In the genomic region with DNA sequence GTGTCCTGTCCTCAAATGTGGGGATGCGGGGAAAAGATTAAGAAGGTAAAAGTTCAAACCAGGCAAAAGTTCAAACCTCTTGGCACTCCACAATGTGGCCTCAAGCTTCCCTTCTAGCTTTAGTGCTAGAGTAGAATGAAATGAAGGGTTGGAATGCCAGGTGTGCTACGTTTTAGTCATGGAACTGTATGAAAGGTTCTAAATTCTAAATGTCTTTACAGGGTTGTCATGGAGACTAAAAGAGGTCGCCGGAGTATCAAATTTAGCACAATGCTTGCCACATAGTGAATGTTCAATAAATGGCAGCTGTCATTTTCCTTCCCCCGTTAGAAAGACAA, we compare ENCODE assay signal across 1 cellular context.
TF ChIP-seq lines count a peak whose summit lies in the region.

No MANE protein-coding gene starts in this region.

TF ChIP-seq in K562, 482 proteins besides CTCF, POLR2A, EP300 and RAD21 (continued from another document):
- TF ChIP-seq ZHX1 (conservative IDR thresholded peaks at IDR 0.05; ENCODE audit: low read length), result no peak
- no peak for TF ChIP-seq FOXA3 (CRISPR knock-in tag; conservative IDR thresholded peaks at IDR 0.05 in 1 of 2, IDR thresholded peaks at IDR 0.05 in 1 of 2)
- no peak for TF ChIP-seq ZNF511 (CRISPR knock-in tag; IDR thresholded peaks at IDR 0.05)
